9 cellular contexts compared by ENCODE assay signal in genomic region chr5:6827815-6828214, GRCh38.
DNase-seq lines count a peak whose midpoint lies in the region; ATAC-seq and TF ChIP-seq lines count a peak whose summit lies in the region.
"Had no signal": no experiment of that assay in that cellular context is flagged by ENCODE, and none has a peak within 500 bp of the region (broad histone marks: within the 10 kb centered on the region; RNA-seq: fewer than 3 reads in every experiment).

No MANE protein-coding gene starts in this region.

- peaks cover 9% of the 10 kb centered on the region for H3K36me3 Mint-ChIP-seq in nephron progenitor cell (ENCODE audit: low read depth)

- DNase-seq in inferior parietal cortex (ENCODE audit: extremely low spot score): peak; percentile 27
- no peak for DNase-seq in MV-4-11 (lab: John Stamatoyannopoulos, UW)
- no peak for DNase-seq in nephron progenitor cell
- DNase-seq in UCSD-AML1 (lab: John Stamatoyannopoulos, UW; ENCODE audit: unreplicated experiment): no peak
- no peak for DNase-seq in NCI-H2107 (lab: John Stamatoyannopoulos, UW)

- H3K9me3 Mint-ChIP-seq in nephron progenitor cell: peaks cover 26% of the 10 kb centered on the region

- no peak for TF ChIP-seq CTCF in nephron progenitor cell (IDR thresholded peaks at IDR 0.05)

- H3K27ac Mint-ChIP-seq in nephron progenitor cell: no peak overlapping the region

- H3K4me1 Mint-ChIP-seq in nephron progenitor cell: peaks cover 48% of the 10 kb centered on the region

- ATAC-seq in GM19035 (IDR thresholded peaks at IDR 0.05; ENCODE audit: unreplicated experiment): peak; percentile 65
- peak; percentile 57 for ATAC-seq in HG02885 (IDR thresholded peaks at IDR 0.05; ENCODE audit: poor library complexity, unreplicated experiment)
- peak; percentile 46; the same call in 1 of the 3 replicates for ATAC-seq in SK-N-SH treated with all-trans-retinoic acid at 6 μM for 48 hours
- ATAC-seq: K562 had no signal

- no peak overlapping the region for H3K4me3 Mint-ChIP-seq in nephron progenitor cell

- H3K27me3 Mint-ChIP-seq in nephron progenitor cell (ENCODE audit: low read depth, poor library complexity): peaks cover 23% of the 10 kb centered on the region

TF ChIP-seq in SK-N-SH treated with all-trans-retinoic acid at 6 μM for 48 hours, 23 proteins besides CTCF, POLR2A, EP300 and RAD21:
- TF ChIP-seq ZFP3 (CRISPR knock-in tag; IDR thresholded peaks at IDR 0.05): no peak
- no peak for TF ChIP-seq BACH2 (CRISPR knock-in tag; IDR thresholded peaks at IDR 0.05; ENCODE audit: borderline replicate concordance)
- no peak for TF ChIP-seq ZC3H10 (CRISPR knock-in tag; IDR thresholded peaks at IDR 0.05)
- TF ChIP-seq CSDC2 (CRISPR knock-in tag; IDR thresholded peaks at IDR 0.05): no peak
- TF ChIP-seq ISL1 (CRISPR knock-in tag; IDR thresholded peaks at IDR 0.05): no peak
- no peak for TF ChIP-seq SNAI2 (CRISPR knock-in tag; IDR thresholded peaks at IDR 0.05)
- TF ChIP-seq ZNF8 (CRISPR knock-in tag; IDR thresholded peaks at IDR 0.05): no peak
- no peak for TF ChIP-seq TOX (CRISPR knock-in tag; IDR thresholded peaks at IDR 0.05; ENCODE audit: borderline replicate concordance)
- no peak for TF ChIP-seq GLIS3 (CRISPR knock-in tag; IDR thresholded peaks at IDR 0.05)
- TF ChIP-seq ZNF70 (CRISPR knock-in tag; IDR thresholded peaks at IDR 0.05): no peak
- no peak for TF ChIP-seq CSRNP3 (CRISPR knock-in tag; IDR thresholded peaks at IDR 0.05)
- no peak for TF ChIP-seq PATZ1 (CRISPR knock-in tag; IDR thresholded peaks at IDR 0.05; ENCODE audit: borderline replicate concordance)
- no peak for TF ChIP-seq CREB5 (CRISPR knock-in tag; IDR thresholded peaks at IDR 0.05; ENCODE audit: low read depth)
- no peak for TF ChIP-seq ZFP30 (CRISPR knock-in tag; IDR thresholded peaks at IDR 0.05)
- no peak for TF ChIP-seq ESRRG (CRISPR knock-in tag; IDR thresholded peaks at IDR 0.05)
- no peak for TF ChIP-seq ARNTL (CRISPR knock-in tag; IDR thresholded peaks at IDR 0.05; ENCODE audit: borderline replicate concordance, low read depth)
- TF ChIP-seq RARB (CRISPR knock-in tag; IDR thresholded peaks at IDR 0.05): no peak
- no peak for TF ChIP-seq PPARA (CRISPR knock-in tag; IDR thresholded peaks at IDR 0.05; ENCODE audit: borderline replicate concordance)
